ENCODE assay signal across 15 cellular contexts in genomic region chr2:230000118-230000841, GRCh38.
A peak's percentile ranks its signal among the peaks of the same experiment; 100 is the strongest.
DNase-seq lines count a peak whose midpoint lies in the region; ATAC-seq and TF ChIP-seq lines count a peak whose summit lies in the region.
"Had no signal": no experiment of that assay in that cellular context is flagged by ENCODE, and none has a peak within 500 bp of the region (broad histone marks: within the 10 kb centered on the region; RNA-seq: fewer than 3 reads in every experiment).

No MANE protein-coding gene starts in this region.

- H3K36me3 Mint-ChIP-seq in neural progenitor cell, result peaks cover 12% of the 10 kb centered on the region

- H3K27me3 Mint-ChIP-seq in neural progenitor cell (ENCODE audit: insufficient read depth, low read depth), result peaks cover 4% of the 10 kb centered on the region
- H3K27me3 Mint-ChIP-seq: activated CD4-positive, alpha-beta T cell treated with anti-CD3 and anti-CD28 coated beads, Interleukin-2, amount 10 ng/mL, durations not matched to agents 24 days and 14 days had no signal

- H4K20me1 ChIP-seq in neural progenitor cell (ENCODE audit: low read depth), result no peaks in the 10 kb centered on the region

- no peak overlapping the region for H3K4me3 Mint-ChIP-seq in neural progenitor cell
- H3K4me3 Mint-ChIP-seq: activated CD4-positive, alpha-beta T cell treated with anti-CD3 and anti-CD28 coated beads, Interleukin-2, amount 10 ng/mL, durations not matched to agents 24 days and 14 days; GM23338 had no signal

- H3K9me3 ChIP-seq in neural progenitor cell (ENCODE audit: low read depth), result no peaks in the 10 kb centered on the region
- H3K9me3 ChIP-seq: thoracic aorta had no signal

- peak; percentile 81 for ATAC-seq in HG02840 (IDR thresholded peaks at IDR 0.05; ENCODE audit: low FRiP score, unreplicated experiment)
- ATAC-seq in HG03575 (IDR thresholded peaks at IDR 0.05; ENCODE audit: extremely low read depth, insufficient number of reproducible peaks, low FRiP score, unreplicated experiment), result peak; percentile 93
- ATAC-seq: GM23338, Panc1 had no signal

- H3K4me1 Mint-ChIP-seq in neural progenitor cell, result no peaks in the 10 kb centered on the region
- H3K4me1 Mint-ChIP-seq: GM23338 had no signal

- no peaks in the 10 kb centered on the region for H3K9me3 Mint-ChIP-seq in neural progenitor cell
- H3K9me3 Mint-ChIP-seq: activated CD4-positive, alpha-beta T cell treated with anti-CD3 and anti-CD28 coated beads, Interleukin-2, amount 10 ng/mL, durations not matched to agents 24 days and 14 days; GM23338 had no signal

- H3K27me3 ChIP-seq in neural progenitor cell, result no peaks in the 10 kb centered on the region

- H3K9ac ChIP-seq in neural progenitor cell, result no peak overlapping the region

- no peak overlapping the region for H3K27ac Mint-ChIP-seq in neural progenitor cell
- H3K27ac Mint-ChIP-seq: activated CD4-positive, alpha-beta T cell treated with anti-CD3 and anti-CD28 coated beads, Interleukin-2, amount 10 ng/mL, durations not matched to agents 24 days and 14 days; GM23338 had no signal

- H3F3A ChIP-seq in neural progenitor cell (ENCODE audit: low read depth), result no peaks in the 10 kb centered on the region

- no peak overlapping the region for H3K4me2 ChIP-seq in neural progenitor cell
- H3K4me2 ChIP-seq: GM23338 had no signal

- H3K4me1 ChIP-seq in neural progenitor cell, result no peaks in the 10 kb centered on the region

- DNase-seq in GM10266 (ENCODE audit: extremely low spot score) (peak; percentile 67), GM19238 (ENCODE audit: insufficient read length, low spot score) (peak; percentile 44), NCI-H2029 (lab: John Stamatoyannopoulos, UW) (no peak), amniotic stem cell (lab: John Stamatoyannopoulos, UW) (no peak), neural progenitor cell (ENCODE audit: low spot score) (no peak), AG08396 (ENCODE audit: low spot score) (no peak)
- DNase-seq: activated CD4-positive, alpha-beta T cell treated with anti-CD3 and anti-CD28 coated beads, Interleukin-2, amount 10 ng/mL, durations not matched to agents 24 days and 14 days; mesendoderm; NCI-H1092 treated with DMSO at 0.1 percent for 48 hours had no signal

- TF ChIP-seq CTCF in GM10266 (IDR thresholded peaks at IDR 0.05; ENCODE audit: control insufficient read depth, insufficient read depth, low read depth, missing control alignments) (no peak), neural progenitor cell (IDR thresholded peaks at IDR 0.05) (no peak)

- H3K36me3 ChIP-seq in neural progenitor cell, result no peaks in the 10 kb centered on the region
- H3K36me3 ChIP-seq: thoracic aorta had no signal

- no peaks in the 10 kb centered on the region for H3K79me2 ChIP-seq in neural progenitor cell (ENCODE audit: low read depth)

- H2AFZ ChIP-seq in neural progenitor cell (replicated peaks), result no peak overlapping the region
- H2AFZ ChIP-seq: GM23338 had no signal

- no peak overlapping the region for H3K27ac ChIP-seq in neural progenitor cell
- H3K27ac ChIP-seq: C4-2B, thoracic aorta had no signal

- no peak overlapping the region for H3K4me3 ChIP-seq in neural progenitor cell
- H3K4me3 ChIP-seq: GM23338, thoracic aorta had no signal

Comparison
In these comparisons a context has a peak if more than half of its experiments do, and no peak if none do; other contexts are left out.
1. DNase-seq: peak in GM10266 (single experiment) and GM19238 (single experiment); none in NCI-H2029 (single experiment), amniotic stem cell (single experiment), neural progenitor cell (single experiment) and AG08396 (single experiment).